Comparison of ENCODE assay signal across 26 cellular contexts in genomic region chr2:18610103-18610502, GRCh38. TPM values are rescaled to one million over a fixed set of nuclear protein-coding genes. Genes with fewer than 3 reads are reported as not detected.
DNase-seq lines count a peak whose midpoint lies in the region; ATAC-seq, FAIRE-seq and TF ChIP-seq lines count a peak whose summit lies in the region.
"Had no signal": no experiment of that assay in that cellular context is flagged by ENCODE, and none has a peak within 500 bp of the region (broad histone marks: within the 10 kb centered on the region; RNA-seq: fewer than 3 reads in every experiment).

No MANE protein-coding gene starts in this region.

- FAIRE-seq in A549 (lab: Jason Lieb, UNC), result peak; percentile 82
- FAIRE-seq: D721Med, GM12891, GM18507, H1 had no signal

- no peak for TF ChIP-seq RAD21 in A549 (conservative IDR thresholded peaks at IDR 0.05 in 1 of 2, IDR thresholded peaks at IDR 0.05 in 1 of 2)

- H3K4me1 ChIP-seq in A549 (no peaks in the 10 kb centered on the region), ascending aorta (peaks cover 0 to 10% of the 10 kb centered on the region in 2 donors), thoracic aorta (ENCODE audit: control insufficient read depth in 1 of 2, low read depth in 2 of 2) (peaks cover 5 to 60% of the 10 kb centered on the region in 2 donors)
- H3K4me1 ChIP-seq: BLaER1 treated with 17β-estradiol and CSF1 and Interleukin-3, amounts not matched to agents 10 nM and 100 nM had no signal

- DNase-seq in A549 (ENCODE audit: low read depth in 1 of 2, low spot score in 1 of 2) (no peak), ascending aorta (ENCODE audit: low spot score in 2 of 2) (no peak), fibroblast of peridontal ligament (ENCODE audit: extremely low read depth) (peak; percentile 40), thoracic aorta (ENCODE audit: low spot score) (no peak), NCI-H226 (no peak), erythroblast (lab: John Stamatoyannopoulos, UW) (no peak)
- DNase-seq: BE2C; CD4-positive, alpha-beta T cell; CD8-positive, alpha-beta memory T cell; DMS53; DMS79 treated with DMSO at 0.1 percent for 48 hours; GF-D8; GM23248; H7; HCEC 1CT had no signal

- H3K36me3 ChIP-seq in ascending aorta, result no peaks in the 10 kb centered on the region
- H3K36me3 ChIP-seq in thoracic aorta, result no peaks in the 10 kb centered on the region
- H3K36me3 ChIP-seq: BE2C; BLaER1 treated with 17β-estradiol and CSF1 and Interleukin-3, amounts not matched to agents 10 nM and 100 nM had no signal

- H3K27ac ChIP-seq in A549 (no peak overlapping the region), ascending aorta (peak overlapping the region; percentile 23 to 44), thoracic aorta (peak overlapping the region; percentile 64 to 67)
- H3K27ac ChIP-seq: BLaER1 treated with 17β-estradiol and CSF1 and Interleukin-3, amounts not matched to agents 10 nM and 100 nM; GM23248 had no signal

- 14% methylated on average over 1 of the region's 1 CpG for WGBS in A549 (ENCODE audit: missing lambda C conversion rate)

- POLR2A ChIA-PET in A549 (lab: Yijun Ruan, JAX), result no interaction called here

- CTCF ChIA-PET in A549 (lab: Yijun Ruan, JAX), result interaction anchor here (1.2 to 1.5 kb wide), 2 partner anchors 11 to 57 kb away, joined by 3 to 4 read pairs; no protein-coding TSS in a partner anchor

- H3K4me3 ChIP-seq in A549, result no peak overlapping the region
- no peak overlapping the region for H3K4me3 ChIP-seq in ascending aorta
- no peak overlapping the region for H3K4me3 ChIP-seq in thoracic aorta
- H3K4me3 ChIP-seq: BLaER1 treated with 17β-estradiol and CSF1 and Interleukin-3, amounts not matched to agents 10 nM and 100 nM; GM23248 had no signal

- H3K9me3 ChIP-seq in A549, result no peaks in the 10 kb centered on the region
- no peaks in the 10 kb centered on the region for H3K9me3 ChIP-seq in ascending aorta
- no peaks in the 10 kb centered on the region for H3K9me3 ChIP-seq in thoracic aorta
- H3K9me3 ChIP-seq: BE2C; BLaER1 treated with 17β-estradiol and CSF1 and Interleukin-3, amounts not matched to agents 10 nM and 100 nM had no signal

- intact Hi-C loops in ascending aorta (cut with DNase I), result loop anchor here (5.0 kb wide), 1 partner anchor 42 kb away; no protein-coding TSS in a partner anchor

- TF ChIP-seq CTCF in A549 (IDR thresholded peaks at IDR 0.05) (no peak), ascending aorta (IDR thresholded peaks at IDR 0.05) (no peak), thoracic aorta (IDR thresholded peaks at IDR 0.05) (no peak)

- H3K27me3 ChIP-seq in ascending aorta, result no peaks in the 10 kb centered on the region
- H3K27me3 ChIP-seq in thoracic aorta (replicated peaks; ENCODE audit: insufficient read depth), result no peaks in the 10 kb centered on the region
- H3K27me3 ChIP-seq: BE2C; BLaER1 treated with 17β-estradiol and CSF1 and Interleukin-3, amounts not matched to agents 10 nM and 100 nM had no signal

- TF ChIP-seq EP300 in A549 (IDR thresholded peaks at IDR 0.05), result no peak

- TF ChIP-seq POLR2A in A549 (IDR thresholded peaks at IDR 0.05; ENCODE audit: low read length) (no peak), erythroblast (IDR thresholded peaks at IDR 0.05; ENCODE audit: low read length) (no peak)

- H3K4me2 ChIP-seq in A549, result no peak overlapping the region
- H3K4me2 ChIP-seq: BLaER1 treated with 17β-estradiol and CSF1 and Interleukin-3, amounts not matched to agents 10 nM and 100 nM had no signal

- ATAC-seq in A549, result no peak
- ATAC-seq in thoracic aorta (ENCODE audit: insufficient number of reproducible peaks, low FRiP score, low read depth), result no peak
- ATAC-seq in HG03457 (IDR thresholded peaks at IDR 0.05; ENCODE audit: unreplicated experiment), result no peak

TF ChIP-seq in A549, 52 proteins besides CTCF, POLR2A, EP300 and RAD21:
- no peak for TF ChIP-seq RNF2 (IDR thresholded peaks at IDR 0.05; ENCODE audit: borderline replicate concordance, low read depth)

RNA-seq across cellular contexts. Expression of gene NT5C1B, which starts 20.7 kb away (rescaled TPM):
- polyA plus RNA-seq in A549 (2011; rRNA removed) (not detected in 2 replicates), A549 (2017; fragmentation: RNase III; extraction: RNeasy Plus Mini Kit Qiagen cat#74134 plus additional on column Dnase treatment) (not detected in 3 replicates)
- polyA plus RNA-seq in A549 (2012; cell fraction: cytosol; rRNA removed), result not detected in 2 replicates
- not detected in 2 replicates for polyA plus RNA-seq in A549 (2012; cell fraction: nucleus; rRNA removed)
- polyA minus RNA-seq in A549 (2011; rRNA and poly(A)+ RNA removed), result not detected in 2 replicates
- total RNA-seq in ascending aorta (not detected), thoracic aorta (not detected)
- total RNA-seq: A172; CD4-positive, alpha-beta T cell; CD8-positive, alpha-beta memory T cell; Daoy; G401; GM23248; H1; H7 had no signal
- polyA plus RNA-seq: AG04450, CD14-positive monocyte, H1 had no signal

RNA-seq across cellular contexts. Expression of gene RDH14, which starts 49.6 kb away (rescaled TPM):
- polyA plus RNA-seq in A549 (2011; rRNA removed), result 42.2 and 44.5 TPM in 2 replicates
- 15.5 and 20.6 TPM in 2 replicates for polyA plus RNA-seq in A549 (2012; cell fraction: cytosol; rRNA removed)
- 9.8 and 11.7 TPM in 2 replicates for polyA plus RNA-seq in A549 (2012; cell fraction: nucleus; rRNA removed)
- polyA plus RNA-seq in A549 (2017; fragmentation: RNase III; extraction: RNeasy Plus Mini Kit Qiagen cat#74134 plus additional on column Dnase treatment), result 32.2 to 37.0 TPM (median 36.2 TPM) in 3 replicates
- 12.1 and 14.5 TPM in 2 replicates for polyA minus RNA-seq in A549 (2011; rRNA and poly(A)+ RNA removed)
- total RNA-seq in ascending aorta, result 51.2 TPM
- 10 to 100 TPM; 25.7 to 40.8 TPM for total RNA-seq in thoracic aorta

Comparison
In these comparisons a context has a peak if more than half of its experiments do, and no peak if none do; other contexts are left out.
1. H3K27ac ChIP-seq: peak in ascending aorta (2 of 2) and thoracic aorta (2 of 2); none in A549 (0 of 2).